Comparison of ENCODE assay signal across 1 cellular context in the genomic region with DNA sequence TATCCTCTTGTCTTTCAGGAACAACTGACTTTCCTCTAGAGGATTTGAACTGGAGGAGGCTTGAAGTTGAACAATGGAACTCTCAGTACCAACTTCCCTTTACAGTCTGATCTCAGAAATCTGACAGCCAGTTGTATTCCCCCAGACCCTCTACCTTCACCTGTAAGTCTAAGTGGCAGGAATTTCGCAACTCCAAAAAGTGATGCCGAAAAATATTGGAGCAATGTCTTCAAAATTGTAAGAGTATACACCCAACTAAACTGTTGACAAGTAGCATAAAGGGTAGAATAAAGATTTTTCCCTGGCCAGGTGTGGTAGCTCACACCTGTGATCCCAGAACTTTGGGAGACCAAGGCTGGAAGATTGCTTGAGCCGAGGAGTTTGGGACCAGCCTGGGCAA.
TF ChIP-seq lines count a peak whose summit lies in the region.

No MANE protein-coding gene starts in this region.

TF ChIP-seq in GM23338, 12 proteins besides CTCF, POLR2A, EP300 and RAD21 (continued from another document):
- TF ChIP-seq, protein P1, sequence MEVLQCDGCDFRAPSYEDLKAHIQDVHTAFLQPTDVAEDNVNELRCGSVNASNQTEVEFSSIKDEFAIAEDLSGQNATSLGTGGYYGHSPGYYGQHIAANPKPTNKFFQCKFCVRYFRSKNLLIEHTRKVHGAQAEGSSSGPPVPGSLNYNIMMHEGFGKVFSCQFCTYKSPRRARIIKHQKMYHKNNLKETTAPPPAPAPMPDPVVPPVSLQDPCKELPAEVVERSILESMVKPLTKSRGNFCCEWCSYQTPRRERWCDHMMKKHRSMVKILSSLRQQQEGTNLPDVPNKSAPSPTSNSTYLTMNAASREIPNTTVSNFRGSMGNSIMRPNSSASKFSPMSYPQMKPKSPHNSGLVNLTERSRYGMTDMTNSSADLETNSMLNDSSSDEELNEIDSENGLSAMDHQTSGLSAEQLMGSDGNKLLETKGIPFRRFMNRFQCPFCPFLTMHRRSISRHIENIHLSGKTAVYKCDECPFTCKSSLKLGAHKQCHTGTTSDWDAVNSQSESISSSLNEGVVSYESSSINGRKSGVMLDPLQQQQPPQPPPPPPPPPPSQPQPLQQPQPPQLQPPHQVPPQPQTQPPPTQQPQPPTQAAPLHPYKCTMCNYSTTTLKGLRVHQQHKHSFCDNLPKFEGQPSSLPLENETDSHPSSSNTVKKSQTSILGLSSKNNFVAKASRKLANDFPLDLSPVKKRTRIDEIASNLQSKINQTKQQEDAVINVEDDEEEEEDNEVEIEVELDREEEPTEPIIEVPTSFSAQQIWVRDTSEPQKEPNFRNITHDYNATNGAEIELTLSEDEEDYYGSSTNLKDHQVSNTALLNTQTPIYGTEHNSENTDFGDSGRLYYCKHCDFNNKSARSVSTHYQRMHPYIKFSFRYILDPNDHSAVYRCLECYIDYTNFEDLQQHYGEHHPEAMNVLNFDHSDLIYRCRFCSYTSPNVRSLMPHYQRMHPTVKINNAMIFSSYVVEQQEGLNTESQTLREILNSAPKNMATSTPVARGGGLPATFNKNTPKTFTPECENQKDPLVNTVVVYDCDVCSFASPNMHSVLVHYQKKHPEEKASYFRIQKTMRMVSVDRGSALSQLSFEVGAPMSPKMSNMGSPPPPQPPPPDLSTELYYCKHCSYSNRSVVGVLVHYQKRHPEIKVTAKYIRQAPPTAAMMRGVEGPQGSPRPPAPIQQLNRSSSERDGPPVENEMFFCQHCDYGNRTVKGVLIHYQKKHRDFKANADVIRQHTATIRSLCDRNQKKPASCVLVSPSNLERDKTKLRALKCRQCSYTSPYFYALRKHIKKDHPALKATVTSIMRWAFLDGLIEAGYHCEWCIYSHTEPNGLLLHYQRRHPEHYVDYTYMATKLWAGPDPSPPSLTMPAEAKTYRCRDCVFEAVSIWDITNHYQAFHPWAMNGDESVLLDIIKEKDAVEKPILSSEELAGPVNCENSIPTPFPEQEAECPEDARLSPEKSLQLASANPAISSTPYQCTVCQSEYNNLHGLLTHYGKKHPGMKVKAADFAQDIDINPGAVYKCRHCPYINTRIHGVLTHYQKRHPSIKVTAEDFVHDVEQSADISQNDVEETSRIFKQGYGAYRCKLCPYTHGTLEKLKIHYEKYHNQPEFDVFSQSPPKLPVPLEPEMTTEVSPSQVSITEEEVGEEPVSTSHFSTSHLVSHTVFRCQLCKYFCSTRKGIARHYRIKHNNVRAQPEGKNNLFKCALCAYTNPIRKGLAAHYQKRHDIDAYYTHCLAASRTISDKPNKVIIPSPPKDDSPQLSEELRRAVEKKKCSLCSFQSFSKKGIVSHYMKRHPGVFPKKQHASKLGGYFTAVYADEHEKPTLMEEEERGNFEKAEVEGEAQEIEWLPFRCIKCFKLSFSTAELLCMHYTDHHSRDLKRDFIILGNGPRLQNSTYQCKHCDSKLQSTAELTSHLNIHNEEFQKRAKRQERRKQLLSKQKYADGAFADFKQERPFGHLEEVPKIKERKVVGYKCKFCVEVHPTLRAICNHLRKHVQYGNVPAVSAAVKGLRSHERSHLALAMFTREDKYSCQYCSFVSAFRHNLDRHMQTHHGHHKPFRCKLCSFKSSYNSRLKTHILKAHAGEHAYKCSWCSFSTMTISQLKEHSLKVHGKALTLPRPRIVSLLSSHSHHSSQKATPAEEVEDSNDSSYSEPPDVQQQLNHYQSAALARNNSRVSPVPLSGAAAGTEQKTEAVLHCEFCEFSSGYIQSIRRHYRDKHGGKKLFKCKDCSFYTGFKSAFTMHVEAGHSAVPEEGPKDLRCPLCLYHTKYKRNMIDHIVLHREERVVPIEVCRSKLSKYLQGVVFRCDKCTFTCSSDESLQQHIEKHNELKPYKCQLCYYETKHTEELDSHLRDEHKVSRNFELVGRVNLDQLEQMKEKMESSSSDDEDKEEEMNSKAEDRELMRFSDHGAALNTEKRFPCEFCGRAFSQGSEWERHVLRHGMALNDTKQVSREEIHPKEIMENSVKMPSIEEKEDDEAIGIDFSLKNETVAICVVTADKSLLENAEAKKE (CRISPR knock-in tag; IDR thresholded peaks at IDR 0.05), result no peak
- TF ChIP-seq STAT1 (IDR thresholded peaks at IDR 0.05; ENCODE audit: unreplicated experiment), result no peak
- no peak for TF ChIP-seq EZH2 (IDR thresholded peaks at IDR 0.05; ENCODE audit: low read depth, unreplicated experiment)
- TF ChIP-seq ZNF114 (CRISPR knock-in tag; IDR thresholded peaks at IDR 0.05), result no peak
TF ChIP-seq in GM23338: peak in this region for 0.
